Comparison of ENCODE assay signal across 16 cellular contexts in genomic region chr9:5756633-5757032, GRCh38.
DNase-seq lines count a peak whose midpoint lies in the region; ATAC-seq, FAIRE-seq and TF ChIP-seq lines count a peak whose summit lies in the region.
"Had no signal": no experiment of that assay in that cellular context is flagged by ENCODE, and none has a peak within 500 bp of the region (broad histone marks: within the 10 kb centered on the region; RNA-seq: fewer than 3 reads in every experiment).

No MANE protein-coding gene starts in this region.

- no peak for DNase-seq in GM18507 (ENCODE audit: extremely low spot score, insufficient read length, low read depth)
- no peak for DNase-seq in chondrocyte (ENCODE audit: low spot score)
- peak in 1 of 3 donors; percentile 17 for DNase-seq in mucosa of descending colon
- no peak for DNase-seq in NCI-H2196 (lab: John Stamatoyannopoulos, UW; ENCODE audit: unreplicated experiment)
- DNase-seq in UCSD-AML1 (lab: John Stamatoyannopoulos, UW; ENCODE audit: unreplicated experiment), result no peak
- no peak for DNase-seq in RCC 7860 (ENCODE audit: low spot score)
- DNase-seq: ACHN; Calu3; CD4-positive, alpha-beta memory T cell; DMS79 treated with DMSO at 0.1 percent for 48 hours; GF-D8; H9 had no signal

- FAIRE-seq in GM18507 (lab: Jason Lieb, UNC) (peak; percentile 45), RCC 7860 (lab: Jason Lieb, UNC) (no peak)
- FAIRE-seq: A204.1, H1, HepG2 had no signal

- H3K4me3 Mint-ChIP-seq in chondrocyte (ENCODE audit: unreplicated experiment), result no peak overlapping the region
- H3K4me3 Mint-ChIP-seq: CD4-positive, alpha-beta memory T cell; H9; IgD-negative memory B cell had no signal

- H3K36me3 Mint-ChIP-seq in chondrocyte (ENCODE audit: low read depth), result peaks cover 29% of the 10 kb centered on the region

- no peaks in the 10 kb centered on the region for H3K4me1 ChIP-seq in mucosa of descending colon (ENCODE audit: low read depth)

- no peaks in the 10 kb centered on the region for H3K36me3 ChIP-seq in mucosa of descending colon (ENCODE audit: low read depth)

- no peak overlapping the region for H3K4me3 ChIP-seq in mucosa of descending colon

- no peaks in the 10 kb centered on the region for H3K9me3 Mint-ChIP-seq in chondrocyte (ENCODE audit: low read depth)
- H3K9me3 Mint-ChIP-seq: H9, IgD-negative memory B cell had no signal

- H3K27ac Mint-ChIP-seq in chondrocyte (ENCODE audit: unreplicated experiment), result peak overlapping the region; percentile 27
- H3K27ac Mint-ChIP-seq: H9 had no signal

- TF ChIP-seq CTCF in chondrocyte (IDR thresholded peaks at IDR 0.05) (no peak), mucosa of descending colon (IDR thresholded peaks at IDR 0.05) (no peak)

- H3K27me3 Mint-ChIP-seq in chondrocyte (ENCODE audit: low read depth), result no peaks in the 10 kb centered on the region
- H3K27me3 Mint-ChIP-seq: CD4-positive, alpha-beta memory T cell; IgD-negative memory B cell had no signal

- intact Hi-C loops in mucosa of descending colon (cut with DNase I, micrococcal nuclease), result no loop called here

- ATAC-seq in mucosa of descending colon, result peak; percentile 54
- ATAC-seq: HepG2 had no signal

- H3K4me1 Mint-ChIP-seq in chondrocyte (ENCODE audit: low read depth), result no peaks in the 10 kb centered on the region

- no peaks in the 10 kb centered on the region for H3K9me3 ChIP-seq in mucosa of descending colon
